In genomic region chrX:56026816-56027215, GRCh38 we compare ENCODE assay signal across 20 cellular contexts.
"Had no signal": no experiment of that assay in that cellular context is flagged by ENCODE, and none has a peak within 500 bp of the region (broad histone marks: within the 10 kb centered on the region; RNA-seq: fewer than 3 reads in every experiment).

No MANE protein-coding gene starts in this region.

- H2AFZ ChIP-seq: hepatocyte, parathyroid adenoma had no signal

- H3K4me1 Mint-ChIP-seq: activated naive CD4-positive, alpha-beta T cell treated with anti-CD3 and anti-CD28 coated beads, Interleukin-2, amount 10 ng/mL, durations not matched to agents 7 days and 5 days; activated naive CD8-positive, alpha-beta T cell treated with anti-CD3 and anti-CD28 coated beads, Interleukin-2, amount 50 U/mL, for 24 hours; central memory CD8-positive, alpha-beta T cell; natural killer cell had no signal

- H3K4me3 Mint-ChIP-seq: activated naive CD4-positive, alpha-beta T cell treated with anti-CD3 and anti-CD28 coated beads, Interleukin-2, amount 10 ng/mL, durations not matched to agents 7 days and 5 days; activated naive CD8-positive, alpha-beta T cell treated with anti-CD3 and anti-CD28 coated beads, Interleukin-2, amount 50 U/mL, for 24 hours; central memory CD8-positive, alpha-beta T cell; natural killer cell; stimulated activated memory B cell treated with anti-CD40 and anti-IgM and Interleukin-4, amounts not matched to agents 10 μg/mL and 1 μg/mL and 100 μg/mL, for 72 hours had no signal

- H3K9ac ChIP-seq: parathyroid adenoma had no signal

- H3K27me3 ChIP-seq: colonic mucosa, foreskin keratinocyte, hepatocyte, sigmoid colon had no signal

- H3K27ac Mint-ChIP-seq: activated naive CD4-positive, alpha-beta T cell treated with anti-CD3 and anti-CD28 coated beads, Interleukin-2, amount 10 ng/mL, durations not matched to agents 7 days and 5 days; activated naive CD8-positive, alpha-beta T cell treated with anti-CD3 and anti-CD28 coated beads, Interleukin-2, amount 50 U/mL, for 24 hours; natural killer cell; stimulated activated memory B cell treated with anti-CD40 and anti-IgM and Interleukin-4, amounts not matched to agents 10 μg/mL and 1 μg/mL and 100 μg/mL, for 72 hours had no signal

- H3K79me2 ChIP-seq: hepatocyte, parathyroid adenoma had no signal

- H3K4me1 ChIP-seq: colonic mucosa, foreskin keratinocyte, parathyroid adenoma, sigmoid colon had no signal

- H3K36me3 ChIP-seq: colonic mucosa, sigmoid colon, WERI-Rb-1 had no signal

- H3K9me3 ChIP-seq: colonic mucosa, sigmoid colon had no signal

- H3K4me2 ChIP-seq: hepatocyte had no signal

- H3K9me3 Mint-ChIP-seq: activated naive CD4-positive, alpha-beta T cell treated with anti-CD3 and anti-CD28 coated beads, Interleukin-2, amount 10 ng/mL, durations not matched to agents 7 days and 5 days; central memory CD8-positive, alpha-beta T cell; natural killer cell; stimulated activated memory B cell treated with anti-CD40 and anti-IgM and Interleukin-4, amounts not matched to agents 10 μg/mL and 1 μg/mL and 100 μg/mL, for 72 hours had no signal

- H3K4me3 ChIP-seq: colonic mucosa, hepatocyte, lung, sigmoid colon had no signal

- ATAC-seq: activated naive CD8-positive, alpha-beta T cell treated with anti-CD3 and anti-CD28 coated beads, Interleukin-2, amount 50 U/mL, for 24 hours; foreskin keratinocyte; left cardiac atrium; natural killer cell; stimulated activated memory B cell treated with anti-CD40 and anti-IgM and Interleukin-4, amounts not matched to agents 10 μg/mL and 1 μg/mL and 100 μg/mL, for 72 hours had no signal

- H3K27ac ChIP-seq: colonic mucosa, foreskin keratinocyte, hepatocyte, parathyroid adenoma, sigmoid colon, WERI-Rb-1 had no signal

- DNase-seq: activated CD4-positive, alpha-beta T cell treated with anti-CD3 and anti-CD28 coated beads for 1 hour; activated CD8-positive, alpha-beta memory T cell treated with anti-CD3 and anti-CD28 coated beads for 24 hours; activated CD8-positive, alpha-beta memory T cell treated with anti-CD3 and anti-CD28 coated beads, Interleukin-2, amount 50 U/mL, for 48 hours; activated effector memory CD4-positive, alpha-beta T cell treated with Interleukin-2 at 50 U/mL for 16 hours; activated naive CD4-positive, alpha-beta T cell treated with anti-CD3 and anti-CD28 coated beads, Interleukin-2, amount 10 ng/mL, durations not matched to agents 7 days and 5 days; activated naive CD8-positive, alpha-beta T cell treated with anti-CD3 and anti-CD28 coated beads, Interleukin-2, amount 50 U/mL, for 24 hours; activated T-cell treated with anti-CD3 and anti-CD28 coated beads, Interleukin-2, amount 50 U/mL, for 48 hours; aorta; colonic mucosa; foreskin keratinocyte; left cardiac atrium; natural killer cell; sigmoid colon; stimulated activated CD4-positive, alpha-beta T cell treated with anti-CD3 and anti-CD28 coated beads, Interleukin-4, amount 100 ng/mL, for 24 hours; WERI-Rb-1 had no signal

- H3K27me3 Mint-ChIP-seq: activated naive CD4-positive, alpha-beta T cell treated with anti-CD3 and anti-CD28 coated beads, Interleukin-2, amount 10 ng/mL, durations not matched to agents 7 days and 5 days; activated naive CD8-positive, alpha-beta T cell treated with anti-CD3 and anti-CD28 coated beads, Interleukin-2, amount 50 U/mL, for 24 hours; central memory CD8-positive, alpha-beta T cell; stimulated activated memory B cell treated with anti-CD40 and anti-IgM and Interleukin-4, amounts not matched to agents 10 μg/mL and 1 μg/mL and 100 μg/mL, for 72 hours had no signal
